In genomic region chr11:118401880-118402590, GRCh38 we compare ENCODE assay signal across 8 cellular contexts. TPM values are rescaled to one million over a fixed set of nuclear protein-coding genes. Genes with fewer than 3 reads are reported as not detected.
DNase-seq lines count a peak whose midpoint lies in the region; FAIRE-seq and TF ChIP-seq lines count a peak whose summit lies in the region.

No MANE protein-coding gene starts in this region.

- peaks cover 57% of the 10 kb centered on the region for H3K36me3 ChIP-seq in BLaER1
- H3K36me3 ChIP-seq in HAP-1 (replicated peaks), result peaks cover 29% of the 10 kb centered on the region
- H3K36me3 ChIP-seq in SU-DHL-6 (ENCODE audit: low read length), result peaks cover 18% of the 10 kb centered on the region
- H3K36me3 ChIP-seq in neuron (ENCODE audit: insufficient read depth, low read length), result peaks cover 24% of the 10 kb centered on the region

- H4K20me1 ChIP-seq in BLaER1, result peaks cover 55% of the 10 kb centered on the region
- peaks cover 24% of the 10 kb centered on the region for H4K20me1 ChIP-seq in SU-DHL-6 (ENCODE audit: low read depth, low read length)

- peak in 1 of 2 experiments; percentile 15 for DNase-seq in HAP-1 (ENCODE audit: low spot score in 2 of 2)
- peak; percentile 82 for DNase-seq in fibroblast of gingiva (ENCODE audit: low read depth)
- DNase-seq in germinal center (ENCODE audit: low spot score), result no peak
- DNase-seq in central memory CD4-positive, alpha-beta T cell, result no peak
- DNase-seq in GM12891 (ENCODE audit: insufficient read length, low spot score), result no peak

- peaks cover 20% of the 10 kb centered on the region for H3F3A ChIP-seq in SU-DHL-6 (ENCODE audit: insufficient read depth)

- H2AFZ ChIP-seq in SU-DHL-6 (ENCODE audit: low read depth, low read length, severe bottlenecking), result peak overlapping the region; percentile 44
- peak overlapping the region; percentile 41 for H2AFZ ChIP-seq in neuron (ENCODE audit: low read depth, low read length)

- H3K4me3 ChIP-seq in BLaER1 (peak overlapping the region; percentile 92), HAP-1 (peak overlapping the region; percentile 75), SU-DHL-6 (ENCODE audit: insufficient read depth, low read length, poor library complexity, severe bottlenecking) (peak overlapping the region; percentile 97), neuron (ENCODE audit: low read length) (peak overlapping the region; percentile 83)

- in situ Hi-C loops in HAP-1 (cut with MboI; ENCODE audit: low sequenced_read_pairs), result loop anchor here (5.0 kb wide), 1 partner anchor 90 kb away; no protein-coding TSS in a partner anchor

- H3K9me3 ChIP-seq in BLaER1, result no peaks in the 10 kb centered on the region
- H3K9me3 ChIP-seq in HAP-1, result no peaks in the 10 kb centered on the region
- H3K9me3 ChIP-seq in SU-DHL-6 (ENCODE audit: insufficient read depth, low read length), result no peaks in the 10 kb centered on the region
- H3K9me3 ChIP-seq in neuron (ENCODE audit: low read length), result no peaks in the 10 kb centered on the region

- TF ChIP-seq POLR2A in GM12891 (IDR thresholded peaks at IDR 0.05; ENCODE audit: low read depth, low read length), result no peak

- no peak for TF ChIP-seq CTCF in SU-DHL-6 (IDR thresholded peaks at IDR 0.05; ENCODE audit: insufficient read depth, low read length, poor library complexity, severe bottlenecking)

- peaks cover 57% of the 10 kb centered on the region for H3K79me2 ChIP-seq in SU-DHL-6 (ENCODE audit: insufficient read depth, low read length)

- H3K4me1 ChIP-seq in BLaER1 (peaks cover 56% of the 10 kb centered on the region), HAP-1 (peaks cover 5% of the 10 kb centered on the region), neuron (ENCODE audit: insufficient read depth, low read length) (peaks cover 14% of the 10 kb centered on the region)

- FAIRE-seq in GM12891 (lab: Jason Lieb, UNC), result no peak

- no peaks in the 10 kb centered on the region for H3K27me3 ChIP-seq in BLaER1
- H3K27me3 ChIP-seq in HAP-1 (ENCODE audit: low read depth), result no peaks in the 10 kb centered on the region
- no peaks in the 10 kb centered on the region for H3K27me3 ChIP-seq in SU-DHL-6 (ENCODE audit: low read length)
- no peaks in the 10 kb centered on the region for H3K27me3 ChIP-seq in neuron (ENCODE audit: insufficient read depth, low read length)

- peak overlapping the region; percentile 79 for H3K4me2 ChIP-seq in BLaER1
- H3K4me2 ChIP-seq in SU-DHL-6 (ENCODE audit: low read depth, low read length, poor library complexity, severe bottlenecking), result peak overlapping the region; percentile 82

- peak overlapping the region; percentile 94 for H3K27ac ChIP-seq in BLaER1
- peak overlapping the region; percentile 72 for H3K27ac ChIP-seq in SU-DHL-6 (ENCODE audit: low read depth, low read length)

- H3K9ac ChIP-seq in BLaER1, result peak overlapping the region; percentile 93
- peak overlapping the region; percentile 82 for H3K9ac ChIP-seq in SU-DHL-6 (ENCODE audit: low read length)

- H3K9me2 ChIP-seq in SU-DHL-6 (replicated peaks; ENCODE audit: insufficient read depth, low read length), result no peaks in the 10 kb centered on the region

TF ChIP-seq in GM12891, 5 proteins besides CTCF, POLR2A, EP300 and RAD21:
- no peak for TF ChIP-seq POU2F2 (IDR thresholded peaks at IDR 0.05; ENCODE audit: low read depth, low read length)
- no peak for TF ChIP-seq PAX5 (IDR thresholded peaks at IDR 0.05; ENCODE audit: insufficient read depth, low read length, severe bottlenecking)
- no peak for TF ChIP-seq SPI1 (IDR thresholded peaks at IDR 0.05; ENCODE audit: low read depth, low read length)
- no peak for TF ChIP-seq POLR2AphosphoS5 (IDR thresholded peaks at IDR 0.05; ENCODE audit: low read depth, low read length)
TF ChIP-seq in GM12891: peak in this region for 0.

RNA-seq across cellular contexts. Expression of gene ATP5MG, which starts 0.6 kb away (rescaled TPM):
- 515 TPM for polyA plus RNA-seq in GM12891 (2012; ENCODE audit: low read depth, missing spikeins)

RNA-seq across cellular contexts. Expression of gene KMT2A, which starts 34.3 kb away (rescaled TPM):
- 15.3 TPM for polyA plus RNA-seq in GM12891 (2012; ENCODE audit: low read depth, missing spikeins)

RNA-seq across cellular contexts. Expression of gene UBE4A, which starts 42.6 kb away (rescaled TPM):
- 8.0 TPM for polyA plus RNA-seq in GM12891 (2012; ENCODE audit: low read depth, missing spikeins)

RNA-seq across cellular contexts. Expression of gene CD3G, which starts 57.9 kb away (rescaled TPM):
- polyA plus RNA-seq in GM12891 (2012; ENCODE audit: low read depth, missing spikeins), result not detected

RNA-seq across cellular contexts. Expression of gene CD3D, which starts 59.5 kb away (rescaled TPM):
- polyA plus RNA-seq in GM12891 (2012; ENCODE audit: low read depth, missing spikeins), result not detected
